Comparison of ENCODE assay signal across 17 cellular contexts in the genomic region with DNA sequence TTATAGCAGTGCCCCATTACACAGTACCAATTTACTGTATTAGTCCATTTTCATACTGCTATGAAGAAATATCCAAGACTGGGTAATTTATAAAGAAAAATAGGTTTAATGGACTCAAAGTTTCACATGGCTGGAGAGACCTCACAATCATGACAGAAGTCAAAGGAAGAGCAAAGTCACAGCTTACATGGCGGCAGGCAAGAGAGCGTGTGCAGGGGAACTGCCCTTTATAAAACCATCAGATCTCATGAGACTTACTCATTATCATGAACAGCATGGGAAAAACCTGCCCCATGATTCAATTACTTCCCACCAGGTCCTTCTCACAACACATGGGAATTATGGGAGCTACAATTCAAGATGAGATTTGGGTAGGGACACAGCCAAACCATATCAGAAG. TPM values are rescaled to one million over a fixed set of nuclear protein-coding genes. Genes with fewer than 3 reads are reported as not detected.
"Had no signal": no experiment of that assay in that cellular context is flagged by ENCODE, and none has a peak within 500 bp of the region (broad histone marks: within the 10 kb centered on the region; RNA-seq: fewer than 3 reads in every experiment).

No MANE protein-coding gene starts in this region.

RNA-seq across cellular contexts. Expression of a gene that starts 50.1 kb away (rescaled TPM):
- total RNA-seq: activated naive CD4-positive, alpha-beta T cell treated with anti-CD3 and anti-CD28 coated beads for 36 hours; activated naive CD4-positive, alpha-beta T cell treated with anti-CD3 and anti-CD28 coated beads, Interleukin-2, amount 50 U/mL, for 72 hours; activated naive CD8-positive, alpha-beta T cell treated with anti-CD3 and anti-CD28 coated beads for 36 hours; activated naive CD8-positive, alpha-beta T cell treated with anti-CD3 and anti-CD28 coated beads, Interleukin-2, amount 10 ng/mL, durations not matched to agents 7 days and 5 days; activated T-cell treated with anti-CD3 and anti-CD28 coated beads, Interleukin-2, amount 50 U/mL, for 4 hours; activated T-cell treated with anti-CD3 and anti-CD28 coated beads, Interleukin-2, amount 50 U/mL, for 72 hours; activated T-helper 1 cell treated with anti-CD3 and anti-CD28 coated beads, Interleukin-12 subunit alpha, Interleukin-12 subunit beta, Interleukin-2, Interleukin-4 antibody, amounts not matched to agents 30 ng/mL and 10 ng/mL and 1 ng/mL, durations not matched to agents 14 hours and 24 hours and 36 hours; activated T-helper 17 cell treated with anti-CD3 and anti-CD28 coated beads, Interleukin-2, amount 50 U/mL, for 72 hours; activated T-helper 2 cell treated with anti-CD3 and anti-CD28 coated beads, Interferon-gamma antibody, Interleukin-2, Interleukin-4, amounts not matched to agents 10 μg/mL and 5 μg/mL and 100 μg/mL, durations not matched to agents 14 hours and 24 hours and 36 hours; adrenal gland; aorta; ascending aorta; astrocyte; bronchial epithelial cell; cardiac muscle cell; cerebellum; chondrocyte had no signal
- polyA plus RNA-seq: aorta, cardiac muscle cell had no signal
